8 cellular contexts compared by ENCODE assay signal in the genomic region with DNA sequence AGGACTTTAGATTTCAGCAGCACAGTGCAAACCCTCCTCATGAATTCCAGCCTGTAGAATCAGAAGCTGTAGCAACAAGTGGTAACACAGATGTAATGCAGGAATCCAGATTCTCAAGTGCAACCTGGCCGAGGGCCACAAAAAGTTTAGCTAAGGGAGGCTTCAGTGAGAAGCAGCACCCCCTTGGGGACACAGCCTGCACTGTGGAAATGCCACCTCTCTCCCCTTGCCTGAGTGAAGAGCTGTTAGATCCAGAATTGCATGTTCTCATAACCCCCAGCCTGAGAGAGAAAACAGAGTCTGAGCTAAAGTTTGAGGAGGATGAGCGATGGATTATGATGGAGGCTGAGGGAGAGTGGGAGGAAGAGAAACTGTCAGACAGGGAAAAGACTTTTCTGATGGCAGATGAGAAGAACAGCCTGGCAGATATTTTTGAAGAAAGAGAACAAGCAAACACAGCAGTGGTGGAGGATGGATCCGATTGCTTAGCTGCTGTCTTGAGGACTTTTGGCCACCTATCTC.
DNase-seq lines count a peak whose midpoint lies in the region; ATAC-seq and TF ChIP-seq lines count a peak whose summit lies in the region.

No MANE protein-coding gene starts in this region.

- TF ChIP-seq CTCF in endodermal cell (conservative IDR thresholded peaks at IDR 0.05) = peak; percentile 81

- H3K4me3 Mint-ChIP-seq in activated CD4-positive, alpha-beta memory T cell treated with anti-CD3 and anti-CD28 coated beads, Interleukin-2, amount 10 ng/mL, durations not matched to agents 7 days and 5 days = no peak overlapping the region
- H3K4me3 Mint-ChIP-seq in endodermal cell = peak overlapping the region; percentile 75

- H3K9me3 ChIP-seq in endodermal cell (ENCODE audit: control insufficient read depth, low read length) (no peaks in the 10 kb centered on the region), mesodermal cell (ENCODE audit: control insufficient read depth, low read length) (no peaks in the 10 kb centered on the region)

- H3K36me3 Mint-ChIP-seq in activated CD4-positive, alpha-beta memory T cell treated with anti-CD3 and anti-CD28 coated beads, Interleukin-2, amount 10 ng/mL, durations not matched to agents 7 days and 5 days (ENCODE audit: low read depth) = peaks cover 34% of the 10 kb centered on the region
- H3K36me3 Mint-ChIP-seq in endodermal cell (ENCODE audit: low read depth) = peaks cover 28% of the 10 kb centered on the region

- H3K4me1 ChIP-seq in endodermal cell (ENCODE audit: control insufficient read depth, insufficient read depth, low read length) = peaks cover 21% of the 10 kb centered on the region
- H3K4me1 ChIP-seq in mesodermal cell (ENCODE audit: control insufficient read depth, insufficient read depth, low read length, poor library complexity, severe bottlenecking) = peaks cover 35% of the 10 kb centered on the region

- H3K27ac ChIP-seq in endodermal cell (ENCODE audit: low read depth, low read length) (no peak overlapping the region), mesodermal cell (ENCODE audit: low read depth, low read length, severe bottlenecking) (no peak overlapping the region)

- H3K4me1 Mint-ChIP-seq in activated CD4-positive, alpha-beta memory T cell treated with anti-CD3 and anti-CD28 coated beads, Interleukin-2, amount 10 ng/mL, durations not matched to agents 7 days and 5 days = peaks cover 43% of the 10 kb centered on the region
- peaks cover 59% of the 10 kb centered on the region for H3K4me1 Mint-ChIP-seq in endodermal cell

- no peak overlapping the region for H3K27ac Mint-ChIP-seq in activated CD4-positive, alpha-beta memory T cell treated with anti-CD3 and anti-CD28 coated beads, Interleukin-2, amount 10 ng/mL, durations not matched to agents 7 days and 5 days
- no peak overlapping the region for H3K27ac Mint-ChIP-seq in endodermal cell

- no peaks in the 10 kb centered on the region for H3K27me3 ChIP-seq in endodermal cell (ENCODE audit: control insufficient read depth, insufficient read depth, low read length, poor library complexity, severe bottlenecking)

- H3K9ac ChIP-seq in endodermal cell (ENCODE audit: extremely low read depth, low read length, poor library complexity, severe bottlenecking) = peak overlapping the region; percentile 0

- no peaks in the 10 kb centered on the region for H3K9me3 Mint-ChIP-seq in activated CD4-positive, alpha-beta memory T cell treated with anti-CD3 and anti-CD28 coated beads, Interleukin-2, amount 10 ng/mL, durations not matched to agents 7 days and 5 days
- H3K9me3 Mint-ChIP-seq in endodermal cell = no peaks in the 10 kb centered on the region

- no peaks in the 10 kb centered on the region for H3K27me3 Mint-ChIP-seq in activated CD4-positive, alpha-beta memory T cell treated with anti-CD3 and anti-CD28 coated beads, Interleukin-2, amount 10 ng/mL, durations not matched to agents 7 days and 5 days
- H3K27me3 Mint-ChIP-seq in endodermal cell (ENCODE audit: insufficient read depth) = no peaks in the 10 kb centered on the region

- H3K36me3 ChIP-seq in endodermal cell (ENCODE audit: control insufficient read depth, insufficient read depth, low read length) (peaks cover 36% of the 10 kb centered on the region), mesodermal cell (ENCODE audit: control insufficient read depth, insufficient read depth, low read length) (peaks cover 53% of the 10 kb centered on the region)

- POLR2A ChIA-PET in activated CD4-positive, alpha-beta memory T cell treated with anti-CD3 and anti-CD28 coated beads, Interleukin-2, amount 10 ng/mL, durations not matched to agents 7 days and 5 days (lab: Charles Lee) = interaction anchor here (0.7 to 4.0 kb wide), 9 partner anchors 12 to 205 kb away, joined by 3 to 14 read pairs (median 3); no protein-coding TSS in a partner anchor

- no peak for ATAC-seq in HG02642 (IDR thresholded peaks at IDR 0.05; ENCODE audit: poor library complexity, unreplicated experiment)

- H3K4me3 ChIP-seq in endodermal cell (ENCODE audit: low read length) (peak overlapping the region; percentile 89), mesodermal cell (ENCODE audit: extremely low read depth, insufficient read depth, low read length, poor library complexity, severe bottlenecking) (peak overlapping the region; percentile 79)

- 50 to 52% methylated on average over 3 of the region's 3 CpGs for WGBS in endodermal cell (ENCODE audit: insufficient coverage in 1 of 2, insufficient read length in 1 of 2), 2 experiments
- 37 to 38% methylated on average over 3 of the region's 3 CpGs for WGBS in mesodermal cell (ENCODE audit: insufficient coverage in 2 of 2), 2 experiments

- CTCF ChIA-PET in activated CD4-positive, alpha-beta memory T cell treated with anti-CD3 and anti-CD28 coated beads, Interleukin-2, amount 10 ng/mL, durations not matched to agents 7 days and 5 days (lab: Charles Lee) = interaction anchor here (0.7 to 2.8 kb wide), 18 partner anchors 9 to 312 kb away, joined by 3 to 16 read pairs (median 5); no protein-coding TSS in a partner anchor

- DNase-seq in NCI-H1436 (lab: John Stamatoyannopoulos, UW) (peak; percentile 30), NCI-H1436 treated with DMSO at 0.1 percent for 48 hours (lab: John Stamatoyannopoulos, UW) (no peak), NCI-H446 treated with DMSO at 0.1 percent for 48 hours (lab: John Stamatoyannopoulos, UW) (peak; percentile 9), endodermal cell (peak; percentile 87)
- peak; percentile 50 for DNase-seq in activated CD4-positive, alpha-beta memory T cell treated with anti-CD3 and anti-CD28 coated beads, Interleukin-2, amount 10 ng/mL, durations not matched to agents 7 days and 5 days
- DNase-seq in stimulated activated CD8-positive, alpha-beta memory T cell treated with anti-CD3 and anti-CD28 coated beads, Interleukin-2, amount 100 ng/mL, for 1 hour (ENCODE audit: low read depth in 2 of 2) = peak; percentile 23 to 39
